ENCODE assay signal across 10 cellular contexts in genomic region chr11:95134491-95134890, GRCh38. TPM values are rescaled to one million over a fixed set of nuclear protein-coding genes. Genes with fewer than 3 reads are reported as not detected.
DNase-seq lines count a peak whose midpoint lies in the region; ATAC-seq and TF ChIP-seq lines count a peak whose summit lies in the region.
"Had no signal": no experiment of that assay in that cellular context is flagged by ENCODE, and none has a peak within 500 bp of the region (broad histone marks: within the 10 kb centered on the region; RNA-seq: fewer than 3 reads in every experiment).

No MANE protein-coding gene starts in this region.

- DNase-seq in A172 (ENCODE audit: low spot score) (peak; percentile 35), MG63 (peak; percentile 84), cerebellar cortex (ENCODE audit: low spot score) (peak; percentile 24), NCI-H1417 treated with DMSO at 0.1 percent for 48 hours (lab: John Stamatoyannopoulos, UW) (no peak), H9 (no peak)

- peaks cover 24% of the 10 kb centered on the region for H3K27me3 Mint-ChIP-seq in H9 (ENCODE audit: low read depth)

- H3K18ac ChIP-seq in H9 (ENCODE audit: insufficient read length, low read depth, low read length) = no peak overlapping the region

- no peaks in the 10 kb centered on the region for H3K9me3 Mint-ChIP-seq in H9

- no peak for TF ChIP-seq CTCF in H9 (conservative IDR thresholded peaks at IDR 0.05)

- no peak overlapping the region for H2AFZ ChIP-seq in H9 (ENCODE audit: low read length)

- H3K27ac Mint-ChIP-seq in H9 = no peak overlapping the region

- H2AK5ac ChIP-seq in H9 (ENCODE audit: insufficient read length, low read length) = no peak overlapping the region

- no peak overlapping the region for H2BK20ac ChIP-seq in H9 (ENCODE audit: low read depth, low read length, poor library complexity, severe bottlenecking)

- no peaks in the 10 kb centered on the region for H3K4me1 ChIP-seq in mesodermal cell (ENCODE audit: control insufficient read depth, insufficient read depth, low read length, poor library complexity, severe bottlenecking)
- no peaks in the 10 kb centered on the region for H3K4me1 ChIP-seq in H9 (ENCODE audit: insufficient read depth, low read length)

- no peak overlapping the region for H3K4me3 ChIP-seq in MG63
- no peak overlapping the region for H3K4me3 ChIP-seq in mesodermal cell (ENCODE audit: extremely low read depth, insufficient read depth, low read length, poor library complexity, severe bottlenecking)
- H3K4me3 ChIP-seq: BLaER1 had no signal

- no peaks in the 10 kb centered on the region for H3K79me1 ChIP-seq in H9 (ENCODE audit: insufficient read depth, low read depth, low read length, poor library complexity, severe bottlenecking)

- no peak overlapping the region for H3K56ac ChIP-seq in H9 (ENCODE audit: insufficient read length, low read depth, low read length)

- H3K4me2 ChIP-seq in H9 (ENCODE audit: insufficient read depth, insufficient read length, low read length) = no peak overlapping the region
- H3K4me2 ChIP-seq: BLaER1 had no signal

- no peaks in the 10 kb centered on the region for H3K9me3 ChIP-seq in MG63
- H3K9me3 ChIP-seq in mesodermal cell (ENCODE audit: control insufficient read depth, low read length) = no peaks in the 10 kb centered on the region
- no peaks in the 10 kb centered on the region for H3K9me3 ChIP-seq in H9 (ENCODE audit: control insufficient read depth, low read depth, low read length)
- H3K9me3 ChIP-seq: BLaER1 had no signal

- no peak for ATAC-seq in HG03442 (IDR thresholded peaks at IDR 0.05; ENCODE audit: unreplicated experiment)
- ATAC-seq in GM18907 (IDR thresholded peaks at IDR 0.05; ENCODE audit: unreplicated experiment) = no peak
- ATAC-seq: Panc1 had no signal

- no peak overlapping the region for H2BK120ac ChIP-seq in H9 (ENCODE audit: low read depth, low read length, poor library complexity, severe bottlenecking)

- H4K91ac ChIP-seq in H9 (ENCODE audit: insufficient read length, low read depth, low read length) = no peak overlapping the region

- H2BK5ac ChIP-seq in H9 (ENCODE audit: insufficient read length, low read length) = no peak overlapping the region

- no peaks in the 10 kb centered on the region for H3K23me2 ChIP-seq in H9 (ENCODE audit: insufficient read length, low read depth, low read length, poor library complexity, severe bottlenecking)

- H3K9ac ChIP-seq in H9 (ENCODE audit: extremely low read depth, insufficient read length, low read length) = no peak overlapping the region
- H3K9ac ChIP-seq: BLaER1 had no signal

- H3K36me3 Mint-ChIP-seq in H9 (ENCODE audit: insufficient read depth in 1 of 3, low read depth in 3 of 3) = no peaks in the 10 kb centered on the region

- H4K5ac ChIP-seq in H9 (ENCODE audit: insufficient read length, low read depth, low read length) = no peak overlapping the region

- H3K27ac ChIP-seq in mesodermal cell (ENCODE audit: low read depth, low read length, severe bottlenecking) = peak overlapping the region; percentile 37
- H3K27ac ChIP-seq in H9 (ENCODE audit: insufficient read length, low read depth, low read length) = no peak overlapping the region
- H3K27ac ChIP-seq: BLaER1 had no signal

- H3T11ph ChIP-seq in H9 (ENCODE audit: low read length) = no peak overlapping the region

- H3K27me3 ChIP-seq in MG63 (no peaks in the 10 kb centered on the region), H9 (ENCODE audit: insufficient read depth, low read length) (no peaks in the 10 kb centered on the region)
- H3K27me3 ChIP-seq: BLaER1 had no signal

- H2BK15ac ChIP-seq in H9 (ENCODE audit: low read depth, low read length) = no peak overlapping the region

- no peak overlapping the region for H2BK12ac ChIP-seq in H9 (ENCODE audit: insufficient read length, low read depth, low read length)

- no peak overlapping the region for H3K23ac ChIP-seq in H9 (ENCODE audit: insufficient read length, low read depth, low read length)

- H3K4me3 Mint-ChIP-seq in H9 = no peak overlapping the region

- H3K4me1 Mint-ChIP-seq in H9 = no peaks in the 10 kb centered on the region

- H4K20me1 ChIP-seq in H9 (ENCODE audit: control insufficient read depth, insufficient read depth, insufficient read length) = no peaks in the 10 kb centered on the region

- 85 to 91% methylated on average over 3 to 4 of the region's 5 CpGs for WGBS in mesodermal cell (ENCODE audit: insufficient coverage in 2 of 2), 2 experiments
- no CpG with 5 or more reads among the region's 5 CpGs for WGBS in H9 (ENCODE audit: extremely low coverage, insufficient read length, low lambda C conversion rate)

- no peak overlapping the region for H3K14ac ChIP-seq in H9 (ENCODE audit: insufficient read depth, low read length)

- no peak overlapping the region for H3K4ac ChIP-seq in H9 (ENCODE audit: low read depth, low read length)

- no peaks in the 10 kb centered on the region for H3K79me2 ChIP-seq in H9 (ENCODE audit: insufficient read depth, low read length)

- no peak overlapping the region for H4K8ac ChIP-seq in H9 (replicated peaks; ENCODE audit: insufficient read length, low read depth, low read length)

- H3K36me3 ChIP-seq in MG63 (no peaks in the 10 kb centered on the region), mesodermal cell (ENCODE audit: control insufficient read depth, insufficient read depth, low read length) (peaks cover 7% of the 10 kb centered on the region)

RNA-seq across cellular contexts. Expression of gene ENDOD1, which starts 44.8 kb away (rescaled TPM):
- total RNA-seq in A172 (2014; rRNA removed; shearing (Covaris generic)) = 0.83 and 0.96 TPM in 2 replicates
- 5.4 and 6.4 TPM in 2 replicates for total RNA-seq in MG63 (2014; rRNA removed; shearing (Covaris generic); ENCODE audit: low replicate concordance)
- polyA plus RNA-seq in mesodermal cell (2013, experiment 1 of 2) = 45.7 TPM
- 47.6 TPM for polyA plus RNA-seq in mesodermal cell (2013, experiment 2 of 2)
- total RNA-seq in H9 (2021) = 0.87 and 1.1 TPM in 2 replicates

Comparison
In these comparisons a context has a peak if more than half of its experiments do, and no peak if none do; other contexts are left out.
1. DNase-seq: peak in A172 (single experiment), MG63 (single experiment) and cerebellar cortex (single experiment); none in NCI-H1417 treated with DMSO at 0.1 percent for 48 hours (single experiment) and H9 (single experiment).